In genomic region chr12:3604750-3605638, GRCh38 we compare ENCODE assay signal across 8 cellular contexts.
DNase-seq lines count a peak whose midpoint lies in the region; ATAC-seq and TF ChIP-seq lines count a peak whose summit lies in the region.

No MANE protein-coding gene starts in this region.

- no peak for ATAC-seq in CD8-positive, alpha-beta T cell
- peak; percentile 15 for ATAC-seq in left lung
- no peak for ATAC-seq in HG02981 (IDR thresholded peaks at IDR 0.05; ENCODE audit: unreplicated experiment)

- intact Hi-C loops in CD8-positive, alpha-beta T cell (cut with DNase I, micrococcal nuclease): no loop called here
- intact Hi-C loops in left lung (cut with DNase I): no loop called here
- intact Hi-C loops in Caco-2 (cut with micrococcal nuclease; ENCODE audit: unreplicated experiment): no loop called here

- TF ChIP-seq CTCF in CD8-positive, alpha-beta T cell (IDR thresholded peaks at IDR 0.05): no peak
- TF ChIP-seq CTCF in brain (conservative IDR thresholded peaks at IDR 0.05) (no peak), left lung (IDR thresholded peaks at IDR 0.05) (no peak), HFFc6 (IDR thresholded peaks at IDR 0.05) (no peak), Caco-2 (IDR thresholded peaks at IDR 0.05; ENCODE audit: insufficient read depth in 1 of 2, low read depth in 1 of 2, low read length in 1 of 2, severe bottlenecking in 1 of 2, unreplicated experiment in 1 of 2) (no peak)

- H3K36me3 ChIP-seq in CD8-positive, alpha-beta T cell (ENCODE audit: insufficient read depth, low read length): no peaks in the 10 kb centered on the region
- H3K36me3 ChIP-seq in left lung (no peaks in the 10 kb centered on the region), Caco-2 (ENCODE audit: control insufficient read depth, insufficient read depth, low read length) (no peaks in the 10 kb centered on the region)

- peaks cover 22% of the 10 kb centered on the region for H3K36me3 Mint-ChIP-seq in CD8-positive, alpha-beta T cell
- H3K36me3 Mint-ChIP-seq in brain (peaks cover 8% of the 10 kb centered on the region), HFFc6 (ENCODE audit: low read depth) (no peaks in the 10 kb centered on the region), Caco-2 (ENCODE audit: insufficient read depth, unreplicated experiment) (no peaks in the 10 kb centered on the region)

- no peak for DNase-seq in CD8-positive, alpha-beta T cell
- DNase-seq in NCI-H146 (lab: John Stamatoyannopoulos, UW) (peak; percentile 96), left lung (peak in 1 of 2 donors; percentile 41), HFFc6 (no peak), HuH-7 (ENCODE audit: low spot score) (no peak), Caco-2 (no peak)

- H3K27ac ChIP-seq in CD8-positive, alpha-beta T cell (ENCODE audit: low read depth, low read length): no peak overlapping the region
- H3K27ac ChIP-seq in left lung: no peak overlapping the region

- no peak overlapping the region for H3K4me3 Mint-ChIP-seq in CD8-positive, alpha-beta T cell
- peak overlapping the region; percentile 17 to 79 (median 69) for H3K4me3 Mint-ChIP-seq in brain
- H3K4me3 Mint-ChIP-seq in HFFc6: no peak overlapping the region
- H3K4me3 Mint-ChIP-seq in Caco-2 (ENCODE audit: unreplicated experiment): no peak overlapping the region

- H3K4me1 ChIP-seq in CD8-positive, alpha-beta T cell (ENCODE audit: insufficient read depth, low read length): no peaks in the 10 kb centered on the region
- H3K4me1 ChIP-seq in left lung (peaks cover 0 to 13% of the 10 kb centered on the region in 2 donors), Caco-2 (no peaks in the 10 kb centered on the region)

- POLR2A ChIA-PET in CD8-positive, alpha-beta T cell (lab: Charles Lee): no interaction called here
- POLR2A ChIA-PET in Caco-2 (lab: Charles Lee): no interaction called here

- H3K27me3 Mint-ChIP-seq in CD8-positive, alpha-beta T cell (ENCODE audit: low read depth): no peaks in the 10 kb centered on the region
- peaks cover 14% of the 10 kb centered on the region for H3K27me3 Mint-ChIP-seq in brain
- peaks cover 40% of the 10 kb centered on the region for H3K27me3 Mint-ChIP-seq in HFFc6 (ENCODE audit: insufficient read depth)
- H3K27me3 Mint-ChIP-seq in Caco-2 (ENCODE audit: insufficient read depth, unreplicated experiment): peaks cover 35% of the 10 kb centered on the region

- CTCF ChIA-PET in CD8-positive, alpha-beta T cell (lab: Charles Lee): interaction anchor here (1.0 kb wide), 1 partner anchor 199 kb away, joined by 3 read pairs; no protein-coding TSS in a partner anchor
- CTCF ChIA-PET in Caco-2 (lab: Charles Lee): no interaction called here

- H3K4me1 Mint-ChIP-seq in CD8-positive, alpha-beta T cell (ENCODE audit: low read depth): peaks cover 6% of the 10 kb centered on the region
- H3K4me1 Mint-ChIP-seq in brain (peaks cover 82% of the 10 kb centered on the region), HFFc6 (ENCODE audit: low read depth) (no peaks in the 10 kb centered on the region), Caco-2 (ENCODE audit: low read depth, unreplicated experiment) (peaks cover 5% of the 10 kb centered on the region)

- H3K9me3 ChIP-seq in CD8-positive, alpha-beta T cell (ENCODE audit: low read length): no peaks in the 10 kb centered on the region
- H3K9me3 ChIP-seq in left lung (peaks cover 0 to 2% of the 10 kb centered on the region in 2 donors), Caco-2 (peaks cover under 1% of the 10 kb centered on the region; the same call in 1 of the 2 replicates)

- peak overlapping the region; percentile 52 for H3K27ac Mint-ChIP-seq in CD8-positive, alpha-beta T cell
- H3K27ac Mint-ChIP-seq in brain (peak overlapping the region; percentile 77 to 96 (median 90)), HFFc6 (no peak overlapping the region), Caco-2 (ENCODE audit: unreplicated experiment) (no peak overlapping the region)

- no peak overlapping the region for H3K4me3 ChIP-seq in CD8-positive, alpha-beta T cell (ENCODE audit: low read depth, low read length)
- H3K4me3 ChIP-seq in left lung (no peak overlapping the region), Caco-2 (ENCODE audit: low read depth, low read length) (no peak overlapping the region)

- H3K27me3 ChIP-seq in CD8-positive, alpha-beta T cell (ENCODE audit: insufficient read depth, low read length): no peaks in the 10 kb centered on the region
- H3K27me3 ChIP-seq in left lung: peaks cover 0 to 12% of the 10 kb centered on the region in 2 donors
- no peaks in the 10 kb centered on the region; the same call in 1 of the 2 replicates for H3K27me3 ChIP-seq in Caco-2 (replicated peaks; ENCODE audit: control insufficient read depth, insufficient read depth, low read length)

- peaks cover 9% of the 10 kb centered on the region for H3K9me3 Mint-ChIP-seq in CD8-positive, alpha-beta T cell
- peaks cover 9 to 16% (median 12%) of the 10 kb centered on the region in 5 experiments for H3K9me3 Mint-ChIP-seq in brain
- H3K9me3 Mint-ChIP-seq in HFFc6: no peaks in the 10 kb centered on the region
- H3K9me3 Mint-ChIP-seq in Caco-2 (ENCODE audit: unreplicated experiment): peaks cover 9% of the 10 kb centered on the region

- no TSS peak for BruUV-seq in Caco-2 (replicated peaks; lab: Mats Ljungman, UMichigan)

Comparison
In these comparisons a context has a peak if more than half of its experiments do, and no peak if none do; other contexts are left out.
1. H3K27ac Mint-ChIP-seq: peak in CD8-positive, alpha-beta T cell (single experiment) and brain (5 of 5); none in HFFc6 (single experiment) and Caco-2 (single experiment).
2. H3K4me3 Mint-ChIP-seq: peak in brain (5 of 5); none in CD8-positive, alpha-beta T cell (single experiment), HFFc6 (single experiment) and Caco-2 (single experiment).